In the genomic region with DNA sequence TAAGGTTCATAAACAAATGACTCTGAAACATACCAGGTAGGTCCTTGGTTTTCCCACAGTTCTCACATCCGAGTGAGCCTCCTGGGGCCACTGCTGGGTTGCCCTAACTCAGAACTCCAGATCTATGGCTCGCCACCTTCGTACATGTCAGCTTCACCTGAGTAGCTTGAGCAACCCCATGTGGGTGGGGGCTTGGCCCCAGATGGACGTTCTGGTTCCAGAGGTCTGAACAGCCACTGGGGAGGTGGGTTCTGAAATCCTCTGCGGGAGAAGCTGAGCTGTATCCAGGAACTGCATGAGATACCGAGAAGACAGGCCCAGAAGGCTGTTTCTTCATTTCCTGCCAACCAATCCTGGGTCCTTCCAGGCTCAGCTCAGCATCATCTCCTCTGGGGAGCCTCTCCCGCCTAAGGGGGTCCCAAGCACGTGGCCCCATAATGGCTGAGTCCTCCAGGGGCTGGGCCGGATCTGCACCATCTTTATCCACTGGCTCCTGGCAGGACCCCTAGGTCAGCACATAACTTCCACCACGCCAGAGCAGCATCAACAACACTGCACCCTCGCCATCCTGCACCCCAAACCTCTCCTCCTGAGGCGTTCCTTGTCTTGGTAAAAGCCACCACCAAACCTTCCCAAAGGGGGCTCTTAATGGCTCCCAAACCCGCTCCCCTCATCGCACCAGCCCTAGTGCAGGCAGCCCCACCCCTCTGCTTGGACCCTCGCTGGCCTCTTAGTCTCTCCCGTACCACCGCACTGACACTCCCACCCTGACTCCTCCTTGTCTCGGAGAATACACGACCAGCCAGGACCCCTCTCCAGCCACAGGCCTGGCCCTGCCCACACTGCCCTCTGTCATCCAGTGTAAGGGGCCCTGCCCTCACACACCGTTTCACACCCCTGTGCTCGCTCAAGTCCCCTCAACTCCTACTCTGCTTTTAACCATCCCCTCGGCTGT, we compare ENCODE assay signal across 28 cellular contexts. TPM values are rescaled to one million over a fixed set of nuclear protein-coding genes. Genes with fewer than 3 reads are reported as not detected.
DNase-seq lines count a peak whose midpoint lies in the region; ATAC-seq, FAIRE-seq and TF ChIP-seq lines count a peak whose summit lies in the region.
"Had no signal": no experiment of that assay in that cellular context is flagged by ENCODE, and none has a peak within 500 bp of the region (broad histone marks: within the 10 kb centered on the region; RNA-seq: fewer than 3 reads in every experiment).

No MANE protein-coding gene starts in this region.

- H4K91ac ChIP-seq in H9 (ENCODE audit: insufficient read length, low read depth, low read length) = no peak overlapping the region

- H3K23ac ChIP-seq in H9 (ENCODE audit: insufficient read length, low read depth, low read length) = no peak overlapping the region

- H3K4me1 Mint-ChIP-seq in H9 = peaks cover 13 to 26% of the 10 kb centered on the region in 2 experiments
- H3K4me1 Mint-ChIP-seq: CD4-positive, CD25-positive, alpha-beta regulatory T cell had no signal

- CTCF ChIA-PET in SK-N-SH (lab: Yijun Ruan, JAX) = interaction anchor here (1.1 to 1.5 kb wide), 2 partner anchors 150 to 192 kb away, joined by 4 to 5 read pairs; no protein-coding TSS in a partner anchor

- no peaks in the 10 kb centered on the region for H3K9me2 ChIP-seq in SK-N-SH

- H3K9me3 Mint-ChIP-seq in H9 = no peaks in the 10 kb centered on the region
- H3K9me3 Mint-ChIP-seq: activated CD4-positive, alpha-beta T cell treated with anti-CD3 and anti-CD28 coated beads, Interleukin-2, amount 10 ng/mL, durations not matched to agents 7 days and 5 days; CD4-positive, CD25-positive, alpha-beta regulatory T cell; HFFc6 had no signal

- POLR2A ChIA-PET in SK-N-SH (lab: Yijun Ruan, JAX) = interaction anchor here (1.3 kb wide), 1 partner anchor 154 kb away, joined by 6 read pairs; the partner anchor contains the start of gene SNRPA1

- no peak overlapping the region for H2BK12ac ChIP-seq in H9 (ENCODE audit: insufficient read length, low read depth, low read length)

- H3K4me2 ChIP-seq in SK-N-SH (no peak overlapping the region), H9 (ENCODE audit: insufficient read depth, insufficient read length, low read length) (no peak overlapping the region), osteoblast (ENCODE audit: insufficient read depth, low read length) (no peak overlapping the region)

- ATAC-seq in SK-N-SH treated with all-trans-retinoic acid at 6 μM for 48 hours = no peak
- ATAC-seq: esophagus mucosa; stimulated activated naive B cell treated with anti-CD40 and anti-IgM and Interleukin-4, amounts not matched to agents 10 μg/mL and 1 μg/mL and 100 μg/mL, for 72 hours had no signal

- no peak overlapping the region for H3K18ac ChIP-seq in H9 (ENCODE audit: insufficient read length, low read depth, low read length)

- no peak for TF ChIP-seq CTCF in SK-N-SH (IDR thresholded peaks at IDR 0.05)
- TF ChIP-seq CTCF in H9 (conservative IDR thresholded peaks at IDR 0.05) = no peak
- no peak for TF ChIP-seq CTCF in kidney (IDR thresholded peaks at IDR 0.05; ENCODE audit: borderline replicate concordance, extremely low read depth, insufficient read depth)
- TF ChIP-seq CTCF in osteoblast (IDR thresholded peaks at IDR 0.05; ENCODE audit: extremely low read depth, low read depth, low read length) = no peak

- H3K14ac ChIP-seq in H9 (ENCODE audit: insufficient read depth, low read length) = no peak overlapping the region; the same call in 1 of the 2 replicates

- peaks cover 0 to 52% of the 10 kb centered on the region in 2 experiments; a peak in 2 of 4 replicates for H3K4me1 ChIP-seq in SK-N-SH (ENCODE audit: control insufficient read depth in 1 of 2, insufficient read depth in 2 of 2, low read depth in 1 of 2, low read length in 1 of 2)
- no peaks in the 10 kb centered on the region for H3K4me1 ChIP-seq in H9 (ENCODE audit: insufficient read depth, low read length)
- H3K4me1 ChIP-seq in kidney (ENCODE audit: control insufficient read depth in 1 of 2, insufficient read depth in 1 of 2, low read depth in 1 of 2, low read length in 2 of 2) = peaks cover 4 to 5% of the 10 kb centered on the region in 2 donors
- H3K4me1 ChIP-seq in osteoblast (ENCODE audit: insufficient read depth, low read length) = peaks cover 4% of the 10 kb centered on the region

- H2BK120ac ChIP-seq in H9 (ENCODE audit: low read depth, low read length, poor library complexity, severe bottlenecking) = no peak overlapping the region

- intact Hi-C loops in kidney (cut with DNase I) = no loop called here

- H3K4me3 ChIP-seq in SK-N-SH (ENCODE audit: low read depth in 2 of 2, low read length in 1 of 2) = no peak overlapping the region
- no peak overlapping the region for H3K4me3 ChIP-seq in kidney (ENCODE audit: low read length in 2 of 2)
- no peak overlapping the region for H3K4me3 ChIP-seq in osteoblast (ENCODE audit: insufficient read depth, low read length)
- H3K4me3 ChIP-seq: adrenal gland had no signal

- H3K9me3 ChIP-seq in SK-N-SH (no peaks in the 10 kb centered on the region), H9 (ENCODE audit: control insufficient read depth, low read depth, low read length) (no peaks in the 10 kb centered on the region), kidney (ENCODE audit: control insufficient read depth in 1 of 2, low read length in 2 of 2) (no peaks in the 10 kb centered on the region), osteoblast (ENCODE audit: low read depth, low read length) (no peaks in the 10 kb centered on the region)
- H3K9me3 ChIP-seq: adrenal gland had no signal

- H3K27me3 ChIP-seq in SK-N-SH (ENCODE audit: insufficient read depth) = no peaks in the 10 kb centered on the region
- H3K27me3 ChIP-seq in H9 (ENCODE audit: insufficient read depth, low read length) = no peaks in the 10 kb centered on the region
- no peaks in the 10 kb centered on the region for H3K27me3 ChIP-seq in osteoblast (ENCODE audit: insufficient read depth, low read length)
- H3K27me3 ChIP-seq: adrenal gland had no signal

- H3K36me3 ChIP-seq in SK-N-SH (replicated peaks in 1 of 2; ENCODE audit: control insufficient read depth in 1 of 2, insufficient read depth in 2 of 2, low read length in 1 of 2) (no peaks in the 10 kb centered on the region), kidney (ENCODE audit: control insufficient read depth in 1 of 2, insufficient read depth in 2 of 2, low read length in 2 of 2) (no peaks in the 10 kb centered on the region), osteoblast (ENCODE audit: insufficient read depth, low read length) (no peaks in the 10 kb centered on the region)
- H3K36me3 ChIP-seq: adrenal gland had no signal

- H4K5ac ChIP-seq in H9 (ENCODE audit: insufficient read length, low read depth, low read length) = no peak overlapping the region

- H3K27ac ChIP-seq in SK-N-SH (ENCODE audit: low read depth in 2 of 2, low read length in 1 of 2) (peak overlapping the region in 1 of 2 experiments; percentile 81; a peak in 2 of 4 replicates), H9 (ENCODE audit: insufficient read length, low read depth, low read length) (no peak overlapping the region), kidney (ENCODE audit: low read depth in 2 of 2, low read length in 2 of 2) (no peak overlapping the region), osteoblast (ENCODE audit: low read depth, low read length) (no peak overlapping the region)
- H3K27ac ChIP-seq: 22Rv1 had no signal

- WGBS in SK-N-SH (ENCODE audit: low lambda C conversion rate) = 66% methylated on average over 20 of the region's 22 CpGs
- no CpG with 5 or more reads among the region's 22 CpGs for WGBS in H9 (ENCODE audit: extremely low coverage, insufficient read length, low lambda C conversion rate)

- H3K4ac ChIP-seq in H9 (ENCODE audit: low read depth, low read length) = no peak overlapping the region

- H3K36me3 Mint-ChIP-seq in H9 (ENCODE audit: insufficient read depth in 1 of 3, low read depth in 3 of 3) = no peaks in the 10 kb centered on the region
- H3K36me3 Mint-ChIP-seq: CD4-positive, CD25-positive, alpha-beta regulatory T cell; stimulated activated naive B cell treated with anti-CD40 and anti-IgM and Interleukin-4, amounts not matched to agents 10 μg/mL and 1 μg/mL and 100 μg/mL, for 72 hours had no signal

- peak overlapping the region in 2 of 3 experiments; percentile 7 to 23; a peak in 2 of 7 replicates for H3K27ac Mint-ChIP-seq in H9
- H3K27ac Mint-ChIP-seq: activated B cell treated with CpG ODN at 0.5 μM for 24 hours; activated CD4-positive, alpha-beta T cell treated with anti-CD3 and anti-CD28 coated beads, Interleukin-2, amount 10 ng/mL, durations not matched to agents 7 days and 5 days; CD4-positive, CD25-positive, alpha-beta regulatory T cell; HFFc6; stimulated activated naive B cell treated with anti-CD40 and anti-IgM and Interleukin-4, amounts not matched to agents 10 μg/mL and 1 μg/mL and 100 μg/mL, for 72 hours had no signal

- no peaks in the 10 kb centered on the region for H3K79me1 ChIP-seq in H9 (ENCODE audit: insufficient read depth, low read depth, low read length, poor library complexity, severe bottlenecking)

- FAIRE-seq in kidney (lab: Jason Lieb, UNC) = no peak
- FAIRE-seq: RCC 7860 had no signal

- no peaks in the 10 kb centered on the region; the same call in 1 of the 2 replicates for H3K27me3 Mint-ChIP-seq in H9 (ENCODE audit: low read depth)

- no peak for DNase-seq in SK-N-SH
- DNase-seq in H9 = no peak
- peak; percentile 44 for DNase-seq in kidney
- DNase-seq in osteoblast (ENCODE audit: insufficient read length, low spot score, missing footprints) = peak; percentile 34
- DNase-seq in AG08395 (ENCODE audit: low spot score) = no peak
- DNase-seq in stimulated activated CD4-positive, alpha-beta T cell treated with anti-CD3 and anti-CD28 coated beads, Interleukin-2, amount 100 ng/mL, for 24 hours = no peak
- no peak for DNase-seq in EL
- DNase-seq: activated B cell treated with CpG ODN at 0.5 μM for 24 hours; activated CD4-positive, alpha-beta T cell treated with anti-CD3 and anti-CD28 coated beads, Interleukin-2, amount 10 ng/mL, durations not matched to agents 7 days and 5 days; activated gamma-delta T cell treated with Interleukin-2 at 50 U/mL for 16 hours; adrenal gland; CD4-positive, CD25-positive, alpha-beta regulatory T cell; dermis blood vessel endothelial cell; GOT3; HFFc6; KBM-7; NCI-H1092 treated with DMSO at 0.1 percent for 48 hours; NCI-H1694 treated with DMSO at 0.1 percent for 48 hours; NCI-H446; NCI-H774; stimulated activated CD4-positive, alpha-beta T cell treated with anti-CD3 and anti-CD28 coated beads, Interleukin-4, amount 100 ng/mL, for 4 hours; stimulated activated naive B cell treated with anti-CD40 and anti-IgM and Interleukin-4, amounts not matched to agents 10 μg/mL and 1 μg/mL and 100 μg/mL, for 72 hours; T-helper 1 cell had no signal

- H3K56ac ChIP-seq in H9 (ENCODE audit: insufficient read length, low read depth, low read length) = no peak overlapping the region

- no peak overlapping the region for H3T11ph ChIP-seq in H9 (ENCODE audit: low read length)

- no peaks in the 10 kb centered on the region for H3F3A ChIP-seq in SK-N-SH (replicated peaks; ENCODE audit: insufficient read depth)

- H2BK15ac ChIP-seq in H9 (ENCODE audit: low read depth, low read length) = no peak overlapping the region

- H2BK5ac ChIP-seq in H9 (ENCODE audit: insufficient read length, low read length) = no peak overlapping the region

- H2AFZ ChIP-seq in SK-N-SH (ENCODE audit: low read depth) (no peak overlapping the region), H9 (ENCODE audit: low read length) (no peak overlapping the region), osteoblast (ENCODE audit: low read length) (no peak overlapping the region)

- no peak for TF ChIP-seq EP300 in SK-N-SH (IDR thresholded peaks at IDR 0.05; ENCODE audit: borderline replicate concordance in 1 of 2, low read depth in 1 of 2, low read length in 1 of 2)

- H3K23me2 ChIP-seq in H9 (ENCODE audit: insufficient read length, low read depth, low read length, poor library complexity, severe bottlenecking) = no peaks in the 10 kb centered on the region

- H3K79me2 ChIP-seq in SK-N-SH (ENCODE audit: insufficient read depth) (no peaks in the 10 kb centered on the region), H9 (ENCODE audit: insufficient read depth, low read length) (no peaks in the 10 kb centered on the region), osteoblast (ENCODE audit: insufficient read depth, low read length) (no peaks in the 10 kb centered on the region)

- no peak overlapping the region for H3K4me3 Mint-ChIP-seq in H9
- H3K4me3 Mint-ChIP-seq: activated B cell treated with CpG ODN at 0.5 μM for 24 hours; activated CD4-positive, alpha-beta T cell treated with anti-CD3 and anti-CD28 coated beads, Interleukin-2, amount 10 ng/mL, durations not matched to agents 7 days and 5 days; CD4-positive, CD25-positive, alpha-beta regulatory T cell; HFFc6; stimulated activated naive B cell treated with anti-CD40 and anti-IgM and Interleukin-4, amounts not matched to agents 10 μg/mL and 1 μg/mL and 100 μg/mL, for 72 hours had no signal

- H2BK20ac ChIP-seq in H9 (ENCODE audit: low read depth, low read length, poor library complexity, severe bottlenecking) = no peak overlapping the region

- H4K8ac ChIP-seq in H9 (replicated peaks; ENCODE audit: insufficient read length, low read depth, low read length) = no peak overlapping the region

- H4K20me1 ChIP-seq in SK-N-SH (ENCODE audit: insufficient read depth) (no peaks in the 10 kb centered on the region), H9 (ENCODE audit: control insufficient read depth, insufficient read depth, insufficient read length) (no peaks in the 10 kb centered on the region), osteoblast (ENCODE audit: insufficient read depth, low read length) (no peaks in the 10 kb centered on the region)

- no peak overlapping the region for H3K9ac ChIP-seq in SK-N-SH
- no peak overlapping the region for H3K9ac ChIP-seq in H9 (ENCODE audit: extremely low read depth, insufficient read length, low read length)
- no peak overlapping the region for H3K9ac ChIP-seq in kidney (ENCODE audit: low read length in 2 of 2)

- no peak for TF ChIP-seq RAD21 in SK-N-SH (IDR thresholded peaks at IDR 0.05; ENCODE audit: low read length)

- H2AK5ac ChIP-seq in H9 (ENCODE audit: insufficient read length, low read length) = no peak overlapping the region

RNA-seq across cellular contexts. Expression of gene PCSK6, which starts 39.8 kb away (rescaled TPM):
- polyA plus RNA-seq in SK-N-SH (2012; rRNA removed) (0.03 and 0.10 TPM in 2 replicates), kidney (ENCODE audit: insufficient read depth, low read depth, low replicate concordance) (3.8 TPM)
- 0.05 and 0.45 TPM in 2 replicates for polyA plus RNA-seq in SK-N-SH (2012; cell fraction: cytosol; rRNA removed)
- polyA plus RNA-seq in SK-N-SH (2012; cell fraction: nucleus; rRNA removed) = 0.23 and 0.32 TPM in 2 replicates
- total RNA-seq in H9 (2021) (3.4 and 4.0 TPM in 2 replicates), kidney (7.3 TPM), osteoblast (0.29 and 0.72 TPM in 2 replicates)
- total RNA-seq: HFFc6, M059J had no signal

Comparison
In these comparisons a context has a peak if more than half of its experiments do, and no peak if none do; other contexts are left out.
1. DNase-seq: peak in kidney (single experiment) and osteoblast (single experiment); none in SK-N-SH (single experiment), H9 (single experiment), AG08395 (single experiment), stimulated activated CD4-positive, alpha-beta T cell treated with anti-CD3 and anti-CD28 coated beads, Interleukin-2, amount 100 ng/mL, for 24 hours (0 of 2) and EL (single experiment).